ENCODE assay signal across 1 cellular context in genomic region chr20:32314768-32315167, GRCh38.
TF ChIP-seq lines count a peak whose summit lies in the region.

No MANE protein-coding gene starts in this region.

TF ChIP-seq in SK-N-SH, 30 proteins besides CTCF, POLR2A, EP300 and RAD21 (continued from another document):
- no peak for TF ChIP-seq PBX3 (IDR thresholded peaks at IDR 0.05)
- TF ChIP-seq RCOR1 (IDR thresholded peaks at IDR 0.05; ENCODE audit: low read length) = no peak
- TF ChIP-seq CHD2 (IDR thresholded peaks at IDR 0.05; ENCODE audit: low read length, partially characterized antibody) = no peak
- TF ChIP-seq NFIC (IDR thresholded peaks at IDR 0.05; ENCODE audit: borderline replicate concordance) = no peak
- no peak for TF ChIP-seq YY1 (IDR thresholded peaks at IDR 0.05; ENCODE audit: low read depth)
- no peak for TF ChIP-seq FOXJ3 (CRISPR knock-in tag; IDR thresholded peaks at IDR 0.05)
- no peak for TF ChIP-seq TAF1 (IDR thresholded peaks at IDR 0.05; ENCODE audit: borderline replicate concordance, low read depth, low read length)
- no peak for TF ChIP-seq RXRA (IDR thresholded peaks at IDR 0.05; ENCODE audit: borderline replicate concordance, low read depth)
